Comparison of ENCODE assay signal across 1 cellular context in the genomic region with DNA sequence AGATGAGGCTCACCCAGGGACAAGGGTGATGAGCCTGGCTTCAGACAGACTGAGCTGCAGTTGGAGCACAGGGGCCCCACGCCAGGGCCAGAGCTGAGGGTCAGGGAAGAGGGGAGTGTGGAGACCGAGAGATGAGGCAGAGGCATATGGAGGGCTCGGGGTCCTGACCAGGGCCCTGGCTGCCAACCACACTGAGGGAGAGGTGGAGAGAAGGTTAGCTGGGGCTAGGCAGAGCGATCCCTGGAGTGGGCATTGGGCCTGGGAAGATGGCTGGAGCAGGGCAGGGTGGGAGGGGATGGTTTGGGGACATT.
TF ChIP-seq lines count a peak whose summit lies in the region.

No MANE protein-coding gene starts in this region.

TF ChIP-seq in IMR-90, 13 proteins besides CTCF, POLR2A, EP300 and RAD21 (continued from another document):
- no peak for TF ChIP-seq MXI1 (IDR thresholded peaks at IDR 0.05; ENCODE audit: borderline replicate concordance, low read depth, low read length)
